ENCODE assay signal across 9 cellular contexts in the genomic region with DNA sequence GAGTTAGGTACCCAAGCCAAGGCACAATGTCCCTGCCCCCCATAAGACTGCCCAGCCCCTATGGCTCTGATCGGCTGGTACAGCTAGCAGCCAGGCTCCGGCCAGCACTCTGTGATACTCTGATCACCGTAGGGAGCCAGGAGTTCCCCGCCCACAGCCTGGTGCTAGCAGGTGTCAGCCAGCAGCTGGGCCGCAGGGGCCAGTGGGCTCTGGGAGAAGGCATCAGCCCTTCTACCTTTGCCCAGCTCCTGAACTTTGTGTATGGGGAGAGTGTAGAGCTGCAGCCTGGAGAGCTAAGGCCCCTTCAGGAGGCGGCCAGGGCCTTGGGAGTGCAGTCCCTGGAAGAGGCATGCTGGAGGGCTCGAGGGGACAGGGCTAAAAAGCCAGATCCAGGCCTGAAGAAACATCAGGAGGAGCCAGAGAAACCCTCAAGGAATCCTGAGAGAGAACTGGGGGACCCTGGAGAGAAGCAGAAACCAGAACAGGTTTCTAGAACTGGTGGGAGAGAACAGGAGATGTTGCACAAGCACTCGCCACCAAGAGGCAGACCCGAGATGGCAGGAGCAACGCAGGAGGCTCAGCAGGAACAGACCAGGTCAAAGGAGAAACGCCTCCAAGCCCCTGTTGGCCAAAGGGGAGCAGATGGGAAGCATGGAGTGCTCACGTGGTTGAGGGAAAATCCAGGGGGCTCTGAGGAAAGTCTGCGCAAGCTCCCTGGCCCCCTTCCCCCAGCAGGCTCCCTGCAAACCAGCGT. TPM values are rescaled to one million over a fixed set of nuclear protein-coding genes. Genes with fewer than 3 reads are reported as not detected.
A peak's percentile ranks its signal among the peaks of the same experiment; 100 is the strongest.
DNase-seq lines count a peak whose midpoint lies in the region; ATAC-seq and TF ChIP-seq lines count a peak whose summit lies in the region.
"Had no signal": no experiment of that assay in that cellular context is flagged by ENCODE, and none has a peak within 500 bp of the region (broad histone marks: within the 10 kb centered on the region; RNA-seq: fewer than 3 reads in every experiment).

No MANE protein-coding gene starts in this region.

- H3K36me3 Mint-ChIP-seq in effector memory CD8-positive, alpha-beta T cell (ENCODE audit: insufficient read depth), result peaks cover 18% of the 10 kb centered on the region

- peak overlapping the region; percentile 78 to 89 for H3K4me3 Mint-ChIP-seq in effector memory CD8-positive, alpha-beta T cell

- peak overlapping the region; percentile 93 to 94 for H3K27ac Mint-ChIP-seq in effector memory CD8-positive, alpha-beta T cell

- peaks cover 0 to 7% of the 10 kb centered on the region in 2 donors for H3K27me3 Mint-ChIP-seq in effector memory CD8-positive, alpha-beta T cell

- H3K9me3 Mint-ChIP-seq in effector memory CD8-positive, alpha-beta T cell, result no peaks in the 10 kb centered on the region

- peaks cover 56 to 63% of the 10 kb centered on the region in 2 donors for H3K4me1 Mint-ChIP-seq in effector memory CD8-positive, alpha-beta T cell (ENCODE audit: low read depth in 2 of 2)

- no peak for DNase-seq in GM10266 (ENCODE audit: extremely low spot score)
- peak; percentile 25 to 31 for DNase-seq in Kasumi-1 (lab: John Stamatoyannopoulos, UW)
- no peak for DNase-seq in effector memory CD8-positive, alpha-beta T cell
- DNase-seq in COLO829 (ENCODE audit: low spot score), result no peak
- DNase-seq in left lobe of liver (ENCODE audit: low spot score), result no peak

- ATAC-seq in effector memory CD8-positive, alpha-beta T cell (replicated peaks), result no peak
- ATAC-seq in HG02970 (IDR thresholded peaks at IDR 0.05; ENCODE audit: low FRiP score, unreplicated experiment) (no peak), left lobe of liver (no peak)
- ATAC-seq: activated CD4-positive, CD25-positive, alpha-beta regulatory T cell treated with anti-CD3 and anti-CD28 coated beads, Interleukin-2, amount 50 U/mL, for 24 hours; pancreas had no signal

- TF ChIP-seq CTCF in GM10266 (IDR thresholded peaks at IDR 0.05; ENCODE audit: control insufficient read depth, insufficient read depth, low read depth, missing control alignments), result peak; percentile 43

RNA-seq across cellular contexts. Expression of a gene that starts 3.0 kb away (rescaled TPM):
- total RNA-seq in left lobe of liver, result 23.0 TPM

RNA-seq across cellular contexts. Expression of a gene that starts 10.4 kb away (rescaled TPM):
- total RNA-seq in left lobe of liver, result 0.10 TPM
- total RNA-seq: suprapubic skin had no signal

RNA-seq across cellular contexts. Expression of a gene that starts 27.5 kb away (rescaled TPM):
- 30.8 TPM for total RNA-seq in left lobe of liver

RNA-seq across cellular contexts. Expression of a gene that starts 30.4 kb away (rescaled TPM):
- 15.1 TPM for total RNA-seq in left lobe of liver

RNA-seq across cellular contexts. Expression of a gene that starts 30.7 kb away (rescaled TPM):
- 31.7 TPM for total RNA-seq in left lobe of liver

Comparison
In these comparisons a context has a peak if more than half of its experiments do, and no peak if none do; other contexts are left out.
1. DNase-seq: peak in Kasumi-1 (2 of 2); none in GM10266 (single experiment), effector memory CD8-positive, alpha-beta T cell (0 of 3), COLO829 (single experiment) and left lobe of liver (single experiment).